In genomic region chr3:150737874-150738679, GRCh38 we compare ENCODE assay signal across 1 cellular context.
TF ChIP-seq lines count a peak whose summit lies in the region.

No MANE protein-coding gene starts in this region.

TF ChIP-seq in GM12878, 131 proteins besides CTCF, POLR2A, EP300 and RAD21 (continued from another document):
- TF ChIP-seq IRF3 (IDR thresholded peaks at IDR 0.05): no peak
- TF ChIP-seq RAD51 (IDR thresholded peaks at IDR 0.05): no peak
- TF ChIP-seq, protein P1, sequence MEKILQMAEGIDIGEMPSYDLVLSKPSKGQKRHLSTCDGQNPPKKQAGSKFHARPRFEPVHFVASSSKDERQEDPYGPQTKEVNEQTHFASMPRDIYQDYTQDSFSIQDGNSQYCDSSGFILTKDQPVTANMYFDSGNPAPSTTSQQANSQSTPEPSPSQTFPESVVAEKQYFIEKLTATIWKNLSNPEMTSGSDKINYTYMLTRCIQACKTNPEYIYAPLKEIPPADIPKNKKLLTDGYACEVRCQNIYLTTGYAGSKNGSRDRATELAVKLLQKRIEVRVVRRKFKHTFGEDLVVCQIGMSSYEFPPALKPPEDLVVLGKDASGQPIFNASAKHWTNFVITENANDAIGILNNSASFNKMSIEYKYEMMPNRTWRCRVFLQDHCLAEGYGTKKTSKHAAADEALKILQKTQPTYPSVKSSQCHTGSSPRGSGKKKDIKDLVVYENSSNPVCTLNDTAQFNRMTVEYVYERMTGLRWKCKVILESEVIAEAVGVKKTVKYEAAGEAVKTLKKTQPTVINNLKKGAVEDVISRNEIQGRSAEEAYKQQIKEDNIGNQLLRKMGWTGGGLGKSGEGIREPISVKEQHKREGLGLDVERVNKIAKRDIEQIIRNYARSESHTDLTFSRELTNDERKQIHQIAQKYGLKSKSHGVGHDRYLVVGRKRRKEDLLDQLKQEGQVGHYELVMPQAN (conservative IDR thresholded peaks at IDR 0.05): no peak
- TF ChIP-seq USF2 (IDR thresholded peaks at IDR 0.05; ENCODE audit: borderline replicate concordance, low read depth, low read length): no peak
- TF ChIP-seq CBX5 (IDR thresholded peaks at IDR 0.05; ENCODE audit: low read depth): no peak
- TF ChIP-seq SPI1 (IDR thresholded peaks at IDR 0.05; ENCODE audit: borderline replicate concordance, insufficient read depth, low read depth, low read length): 0 out of 2 replicates have a peak, but pooled peaks have one; percentile 27
- TF ChIP-seq PAX5 (IDR thresholded peaks at IDR 0.05; ENCODE audit: borderline replicate concordance, low read depth, low read length): peak; percentile 39; the same call in 1 of the 2 replicates
- 0 out of 2 replicates have a peak, but pooled peaks have one; percentile 37 for TF ChIP-seq IKZF1 (conservative IDR thresholded peaks at IDR 0.05)
- TF ChIP-seq BRCA1 (IDR thresholded peaks at IDR 0.05; ENCODE audit: low read depth, low read length): no peak
- TF ChIP-seq ZZZ3 (IDR thresholded peaks at IDR 0.05; ENCODE audit: control insufficient read depth, insufficient read length, low read depth): no peak
- peak; percentile 60; the same call in 1 of the 2 replicates for TF ChIP-seq ATF7 (IDR thresholded peaks at IDR 0.05; ENCODE audit: low read depth)
- peak; percentile 65 for TF ChIP-seq PKNOX1 (IDR thresholded peaks at IDR 0.05)
- peak; percentile 20; the same call in 1 of the 2 replicates for TF ChIP-seq CREM (IDR thresholded peaks at IDR 0.05; ENCODE audit: low read depth)
- no peak for TF ChIP-seq POU2F2 (IDR thresholded peaks at IDR 0.05; ENCODE audit: borderline replicate concordance, low read depth, low read length)
- TF ChIP-seq GATAD2B (conservative IDR thresholded peaks at IDR 0.05; ENCODE audit: low read depth): no peak
- TF ChIP-seq SMAD1 (IDR thresholded peaks at IDR 0.05; ENCODE audit: low read depth, partially characterized antibody): no peak
- no peak for TF ChIP-seq CREB1 (IDR thresholded peaks at IDR 0.05; ENCODE audit: low read depth)
- TF ChIP-seq ZNF687 (IDR thresholded peaks at IDR 0.05): 0 out of 2 replicates have a peak, but pooled peaks have one; percentile 37
- TF ChIP-seq MEF2A (IDR thresholded peaks at IDR 0.05; ENCODE audit: insufficient read depth, low read depth, low read length): no peak
- TF ChIP-seq, protein P2, sequence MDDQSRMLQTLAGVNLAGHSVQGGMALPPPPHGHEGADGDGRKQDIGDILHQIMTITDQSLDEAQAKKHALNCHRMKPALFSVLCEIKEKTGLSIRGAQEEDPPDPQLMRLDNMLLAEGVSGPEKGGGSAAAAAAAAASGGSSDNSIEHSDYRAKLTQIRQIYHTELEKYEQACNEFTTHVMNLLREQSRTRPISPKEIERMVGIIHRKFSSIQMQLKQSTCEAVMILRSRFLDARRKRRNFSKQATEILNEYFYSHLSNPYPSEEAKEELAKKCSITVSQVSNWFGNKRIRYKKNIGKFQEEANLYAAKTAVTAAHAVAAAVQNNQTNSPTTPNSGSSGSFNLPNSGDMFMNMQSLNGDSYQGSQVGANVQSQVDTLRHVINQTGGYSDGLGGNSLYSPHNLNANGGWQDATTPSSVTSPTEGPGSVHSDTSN (IDR thresholded peaks at IDR 0.05; ENCODE audit: insufficient replicate concordance, low read depth, low read length): no peak
- TF ChIP-seq, protein P3, sequence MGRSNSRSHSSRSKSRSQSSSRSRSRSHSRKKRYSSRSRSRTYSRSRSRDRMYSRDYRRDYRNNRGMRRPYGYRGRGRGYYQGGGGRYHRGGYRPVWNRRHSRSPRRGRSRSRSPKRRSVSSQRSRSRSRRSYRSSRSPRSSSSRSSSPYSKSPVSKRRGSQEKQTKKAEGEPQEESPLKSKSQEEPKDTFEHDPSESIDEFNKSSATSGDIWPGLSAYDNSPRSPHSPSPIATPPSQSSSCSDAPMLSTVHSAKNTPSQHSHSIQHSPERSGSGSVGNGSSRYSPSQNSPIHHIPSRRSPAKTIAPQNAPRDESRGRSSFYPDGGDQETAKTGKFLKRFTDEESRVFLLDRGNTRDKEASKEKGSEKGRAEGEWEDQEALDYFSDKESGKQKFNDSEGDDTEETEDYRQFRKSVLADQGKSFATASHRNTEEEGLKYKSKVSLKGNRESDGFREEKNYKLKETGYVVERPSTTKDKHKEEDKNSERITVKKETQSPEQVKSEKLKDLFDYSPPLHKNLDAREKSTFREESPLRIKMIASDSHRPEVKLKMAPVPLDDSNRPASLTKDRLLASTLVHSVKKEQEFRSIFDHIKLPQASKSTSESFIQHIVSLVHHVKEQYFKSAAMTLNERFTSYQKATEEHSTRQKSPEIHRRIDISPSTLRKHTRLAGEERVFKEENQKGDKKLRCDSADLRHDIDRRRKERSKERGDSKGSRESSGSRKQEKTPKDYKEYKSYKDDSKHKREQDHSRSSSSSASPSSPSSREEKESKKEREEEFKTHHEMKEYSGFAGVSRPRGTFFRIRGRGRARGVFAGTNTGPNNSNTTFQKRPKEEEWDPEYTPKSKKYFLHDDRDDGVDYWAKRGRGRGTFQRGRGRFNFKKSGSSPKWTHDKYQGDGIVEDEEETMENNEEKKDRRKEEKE (IDR thresholded peaks at IDR 0.05): no peak
- 0 out of 2 replicates have a peak, but pooled peaks have one; percentile 25 for TF ChIP-seq MTA2 (IDR thresholded peaks at IDR 0.05; ENCODE audit: low read depth)
- TF ChIP-seq EED (IDR thresholded peaks at IDR 0.05; ENCODE audit: low read depth): no peak
- peak; percentile 7 to 45; a peak in 1 of 4 replicates for TF ChIP-seq IKZF2 (IDR thresholded peaks at IDR 0.05)
- no peak for TF ChIP-seq ETV6 (conservative IDR thresholded peaks at IDR 0.05 in 1 of 2, IDR thresholded peaks at IDR 0.05 in 1 of 2; ENCODE audit: borderline replicate concordance in 1 of 2, low read depth in 1 of 2)
- no peak for TF ChIP-seq BACH1 (IDR thresholded peaks at IDR 0.05; ENCODE audit: borderline replicate concordance)
- no peak for TF ChIP-seq ZBTB40 (IDR thresholded peaks at IDR 0.05; ENCODE audit: borderline replicate concordance)
- no peak for TF ChIP-seq RBBP5 (conservative IDR thresholded peaks at IDR 0.05)
- TF ChIP-seq RUNX3 (IDR thresholded peaks at IDR 0.05; ENCODE audit: low read length): peak; percentile 75; the same call in 1 of the 2 replicates
- no peak for TF ChIP-seq E2F4 (IDR thresholded peaks at IDR 0.05; ENCODE audit: low read depth, low read length)
- TF ChIP-seq JUNB (IDR thresholded peaks at IDR 0.05): peak; percentile 46; the same call in 1 of the 2 replicates
- peak; percentile 14; the same call in 1 of the 2 replicates for TF ChIP-seq NFIC (IDR thresholded peaks at IDR 0.05; ENCODE audit: low read depth, low read length)
